Comparison of ENCODE assay signal across 7 cellular contexts in the genomic region with DNA sequence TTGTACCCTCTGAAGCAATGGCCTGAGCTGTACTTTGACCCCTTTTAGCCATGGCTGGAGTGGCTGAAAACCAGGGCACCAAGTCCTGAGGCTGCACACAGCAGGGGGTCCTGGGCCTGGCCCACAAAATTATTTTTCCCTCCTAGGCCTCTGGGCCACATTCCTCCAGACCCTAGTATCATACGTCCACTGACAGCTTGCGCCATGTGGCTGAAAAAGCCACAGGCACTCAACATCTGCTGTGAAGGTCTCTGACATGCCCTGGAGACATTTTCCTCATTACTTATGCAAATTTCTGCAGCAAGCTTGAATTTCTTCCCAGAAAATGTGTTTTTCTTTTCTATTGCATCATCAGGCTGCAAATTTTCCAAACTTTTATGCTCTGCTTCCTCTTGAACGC.
DNase-seq lines count a peak whose midpoint lies in the region; ATAC-seq and TF ChIP-seq lines count a peak whose summit lies in the region.
"Not testable (repeated sequence)": the region's sequence is repeated elsewhere in the genome, so short reads cannot be mapped to it uniquely, and the experiment has no call there.

No MANE protein-coding gene starts in this region.

- not testable (repeated sequence) for H3K4me3 Mint-ChIP-seq in osteocyte (ENCODE audit: unreplicated experiment)

- H3K27me3 ChIP-seq in heart right ventricle = not testable (repeated sequence)

- not testable (repeated sequence) for H3K36me3 ChIP-seq in heart right ventricle

- peaks cover 30% of the 10 kb centered on the region for H3K4me1 Mint-ChIP-seq in osteocyte (ENCODE audit: unreplicated experiment)

- ATAC-seq in heart right ventricle = peak in 7 of 8 donors; percentile 35 to 91 (median 79)

- peaks cover 17% of the 10 kb centered on the region for H3K27me3 Mint-ChIP-seq in osteocyte (ENCODE audit: unreplicated experiment)

- not testable (repeated sequence) for TF ChIP-seq CTCF in AG10803 (conservative IDR thresholded peaks at IDR 0.05; ENCODE audit: low read length); astrocyte of the cerebellum (IDR thresholded peaks at IDR 0.05; ENCODE audit: low read depth, low read length, missing control alignments); fibroblast of villous mesenchyme (IDR thresholded peaks at IDR 0.05; ENCODE audit: insufficient read depth, low read depth, low read length); heart right ventricle (IDR thresholded peaks at IDR 0.05); osteocyte (IDR thresholded peaks at IDR 0.05)

- H3K4me3 ChIP-seq in AG10803 (ENCODE audit: low read length); astrocyte of the cerebellum (ENCODE audit: low read depth, low read length); fibroblast of villous mesenchyme (ENCODE audit: low read depth, low read length); heart right ventricle: not testable (repeated sequence)

- H3K4me1 ChIP-seq in heart right ventricle = not testable (repeated sequence)

- H3K36me3 Mint-ChIP-seq in osteocyte (ENCODE audit: unreplicated experiment) = not testable (repeated sequence)

- not testable (repeated sequence) for H3K27ac ChIP-seq in heart right ventricle

- peaks cover 0 to 32% (median 0%) of the 10 kb centered on the region in 11 donors for H3K9me3 ChIP-seq in heart right ventricle

- 56 to 79% methylated on average over 3 of the region's 3 CpGs for WGBS in heart right ventricle, 2 donors

- in situ Hi-C loops in astrocyte of the cerebellum (cut with HindIII; ENCODE audit: low sequenced_read_pairs) = not testable (repeated sequence)

- peak; percentile 81 for DNase-seq in AG10803 (ENCODE audit: low read depth)
- DNase-seq in EH (ENCODE audit: low read depth) = peak; percentile 82
- DNase-seq in MV-4-11 (lab: John Stamatoyannopoulos, UW) = peak; percentile 30
- peak; percentile 40 for DNase-seq in astrocyte of the cerebellum (ENCODE audit: low read depth)
- peak; percentile 67 for DNase-seq in fibroblast of villous mesenchyme (ENCODE audit: low read depth)
- DNase-seq in heart right ventricle = peak; percentile 5 to 18
- DNase-seq in osteocyte (ENCODE audit: extremely low spot score, unreplicated experiment) = not testable (repeated sequence)

- intact Hi-C loops in heart right ventricle (cut with DNase I) = loop anchor here in 1 of 10 donors (5.0 kb wide), 1 partner anchor 294 kb away; no protein-coding TSS in a partner anchor

- H3K27ac Mint-ChIP-seq in osteocyte (ENCODE audit: unreplicated experiment) = peak overlapping the region; percentile 40

- peaks cover 38% of the 10 kb centered on the region for H3K9me3 Mint-ChIP-seq in osteocyte (ENCODE audit: unreplicated experiment)
